ENCODE assay signal across 8 cellular contexts in the genomic region with DNA sequence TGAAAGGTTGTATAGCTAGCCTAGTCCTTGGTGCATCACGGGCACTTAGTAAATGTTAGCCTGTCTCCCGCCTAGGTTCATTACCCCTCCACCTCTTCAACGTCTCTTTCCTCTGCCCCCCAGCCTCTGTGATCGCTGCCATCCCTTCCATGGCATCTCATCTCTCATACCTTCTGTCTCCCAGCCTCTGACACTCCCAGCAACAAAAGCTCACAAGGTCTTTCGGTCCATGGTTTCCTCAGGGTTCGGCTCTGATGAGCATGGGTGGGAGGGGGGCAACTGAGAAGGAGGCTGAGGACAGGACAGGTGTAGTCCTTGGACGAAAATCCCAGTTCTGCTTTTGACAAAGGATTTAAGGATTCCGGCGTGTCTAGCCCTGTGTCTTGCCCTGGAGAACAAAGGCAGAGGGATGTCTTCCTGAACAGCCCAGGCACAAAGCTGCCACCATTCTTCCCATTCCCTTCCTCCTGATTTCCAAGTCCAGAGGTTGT. TPM values are rescaled to one million over a fixed set of nuclear protein-coding genes. Genes with fewer than 3 reads are reported as not detected.
A peak's percentile ranks its signal among the peaks of the same experiment; 100 is the strongest.
DNase-seq lines count a peak whose midpoint lies in the region; ATAC-seq and TF ChIP-seq lines count a peak whose summit lies in the region.

No MANE protein-coding gene starts in this region.

- BruUV-seq in MCF 10A (replicated peaks; lab: Mats Ljungman, UMichigan): no TSS peak

- POLR2A ChIA-PET in MCF 10A (lab: Yijun Ruan, JAX): interaction anchor here (0.8 to 5.4 kb wide), 23 partner anchors 8 to 642 kb away, joined by 3 to 49 read pairs (median 7); a partner anchor contains a TSS
- POLR2A ChIA-PET in naive thymus-derived CD8-positive, alpha-beta T cell (lab: Charles Lee): interaction anchor here (0.6 to 37.3 kb wide), 18 partner anchors 8 to 1140 kb away, joined by 3 to 2269 read pairs (median 6); a partner anchor contains a TSS

- H3K9me3 Mint-ChIP-seq in MCF 10A (ENCODE audit: unreplicated experiment): no peaks in the 10 kb centered on the region
- H3K9me3 Mint-ChIP-seq in naive thymus-derived CD8-positive, alpha-beta T cell: no peaks in the 10 kb centered on the region

- H3K27ac ChIP-seq in left ventricle myocardium inferior (replicated peaks) (peak overlapping the region; percentile 92), urinary bladder (ENCODE audit: low read depth) (peak overlapping the region; percentile 83), foreskin keratinocyte (no peak overlapping the region)

- H3K27ac Mint-ChIP-seq in MCF 10A (ENCODE audit: low read depth, unreplicated experiment): peak overlapping the region; percentile 86
- H3K27ac Mint-ChIP-seq in naive thymus-derived CD8-positive, alpha-beta T cell: peak overlapping the region; percentile 73 to 98 (median 95)

- H3K4me1 ChIP-seq in left ventricle myocardium inferior: peaks cover 58% of the 10 kb centered on the region
- peaks cover 3% of the 10 kb centered on the region for H3K4me1 ChIP-seq in urinary bladder (ENCODE audit: insufficient read depth)
- peaks cover 17% of the 10 kb centered on the region for H3K4me1 ChIP-seq in foreskin keratinocyte

- H3K4me1 Mint-ChIP-seq in MCF 10A (ENCODE audit: insufficient read depth, unreplicated experiment): peaks cover 35% of the 10 kb centered on the region
- H3K4me1 Mint-ChIP-seq in naive thymus-derived CD8-positive, alpha-beta T cell: peaks cover 50 to 92% (median 89%) of the 10 kb centered on the region in 4 donors

- DNase-seq in left ventricle myocardium inferior: no peak
- DNase-seq in cardiac septum (ENCODE audit: low spot score): no peak
- DNase-seq in MCF 10A (ENCODE audit: unreplicated experiment): no peak
- peak in 3 of 10 donors; percentile 16 to 64 (median 19) for DNase-seq in naive thymus-derived CD8-positive, alpha-beta T cell
- DNase-seq in foreskin keratinocyte: no peak
- DNase-seq in NCI-H526 (lab: John Stamatoyannopoulos, UW): no peak
- DNase-seq in NCI-H187 treated with DMSO at 0.1 percent for 48 hours (lab: John Stamatoyannopoulos, UW): no peak

- no peak overlapping the region for H3K4me3 Mint-ChIP-seq in MCF 10A (ENCODE audit: unreplicated experiment)
- H3K4me3 Mint-ChIP-seq in naive thymus-derived CD8-positive, alpha-beta T cell: peak overlapping the region; percentile 6 to 77 (median 60)

- no peaks in the 10 kb centered on the region for H3K27me3 Mint-ChIP-seq in MCF 10A (ENCODE audit: insufficient read depth, unreplicated experiment)
- no peaks in the 10 kb centered on the region for H3K27me3 Mint-ChIP-seq in naive thymus-derived CD8-positive, alpha-beta T cell

- TF ChIP-seq CTCF in left ventricle myocardium inferior (IDR thresholded peaks at IDR 0.05; ENCODE audit: borderline replicate concordance): no peak
- TF ChIP-seq CTCF in MCF 10A (IDR thresholded peaks at IDR 0.05; ENCODE audit: unreplicated experiment): no peak
- no peak for TF ChIP-seq CTCF in foreskin keratinocyte (conservative IDR thresholded peaks at IDR 0.05)

- CTCF ChIA-PET in MCF 10A (lab: Yijun Ruan, JAX): interaction anchor here (1.0 to 3.3 kb wide), 9 partner anchors 11 to 141 kb away, joined by 3 to 39 read pairs (median 7); no protein-coding TSS in a partner anchor

- no peaks in the 10 kb centered on the region for H3K36me3 Mint-ChIP-seq in MCF 10A (ENCODE audit: insufficient read depth, unreplicated experiment)
- H3K36me3 Mint-ChIP-seq in naive thymus-derived CD8-positive, alpha-beta T cell: peaks cover 0 to 22% (median 0%) of the 10 kb centered on the region in 3 donors

- no peaks in the 10 kb centered on the region for H3K9me3 ChIP-seq in left ventricle myocardium inferior (replicated peaks)

- no peak for ATAC-seq in naive thymus-derived CD8-positive, alpha-beta T cell
- ATAC-seq in foreskin keratinocyte: no peak

- H3K36me3 ChIP-seq in left ventricle myocardium inferior (no peaks in the 10 kb centered on the region), urinary bladder (ENCODE audit: insufficient read depth) (no peaks in the 10 kb centered on the region)

- intact Hi-C loops in left ventricle myocardium inferior (cut with micrococcal nuclease): no loop called here
- intact Hi-C loops in cardiac septum (cut with DNase I): no loop called here
- intact Hi-C loops in MCF 10A (cut with micrococcal nuclease): no loop called here

- 86% methylated on average over 9 of the region's 9 CpGs for WGBS in urinary bladder

- H3K27me3 ChIP-seq in left ventricle myocardium inferior (ENCODE audit: low read depth): no peaks in the 10 kb centered on the region
- H3K27me3 ChIP-seq in foreskin keratinocyte: peaks cover 15% of the 10 kb centered on the region

- no peak overlapping the region for H3K4me3 ChIP-seq in left ventricle myocardium inferior
- H3K4me3 ChIP-seq in urinary bladder (ENCODE audit: low read depth, low read length): no peak overlapping the region

RNA-seq across cellular contexts. Expression of a gene that starts 16.7 kb away (rescaled TPM):
- total RNA-seq in left ventricle myocardium inferior: not detected
- total RNA-seq in cardiac septum: 0.32 TPM
- total RNA-seq in MCF 10A (2022): not detected in 2 replicates
- 100 to 1,000 TPM; 571 to 574 TPM for total RNA-seq in naive thymus-derived CD8-positive, alpha-beta T cell
- polyA plus RNA-seq in naive thymus-derived CD8-positive, alpha-beta T cell: 1,000 to 10,000 TPM in 2 of 3 donors, 100 to 1,000 TPM in 1; 897 to 2,008 (median 1,531) TPM
- 0.58 TPM for total RNA-seq in urinary bladder
- polyA plus RNA-seq in urinary bladder: 0.39 TPM
- total RNA-seq in foreskin keratinocyte: not detected in 2 replicates
- not detected in 2 replicates for polyA plus RNA-seq in foreskin keratinocyte

RNA-seq across cellular contexts. Expression of a gene that starts 47.1 kb away (rescaled TPM):
- total RNA-seq in left ventricle myocardium inferior: not detected
- not detected for total RNA-seq in cardiac septum
- 387 and 522 TPM in 2 replicates for total RNA-seq in MCF 10A (2022)
- not detected for total RNA-seq in naive thymus-derived CD8-positive, alpha-beta T cell
- not detected for polyA plus RNA-seq in naive thymus-derived CD8-positive, alpha-beta T cell
- 5.4 TPM for total RNA-seq in urinary bladder
- 5.0 TPM for polyA plus RNA-seq in urinary bladder
- total RNA-seq in foreskin keratinocyte: 285 and 352 TPM in 2 replicates
- 271 and 305 TPM in 2 replicates for polyA plus RNA-seq in foreskin keratinocyte

Comparison
In these comparisons a context has a peak if more than half of its experiments do, and no peak if none do; other contexts are left out.
1. RNA of a gene that starts 16.7 kb away (total RNA-seq): 571 to 574 TPM in naive thymus-derived CD8-positive, alpha-beta T cell; 0.58 TPM in urinary bladder (single experiment), 0.32 TPM in cardiac septum (single experiment), not detected in MCF 10A, not detected in left ventricle myocardium inferior (single experiment) and not detected in foreskin keratinocyte; every median in the first group is over 100 times any median in the second.
2. RNA of a gene that starts 47.1 kb away (total RNA-seq): 387 to 522 TPM in MCF 10A and 285 to 352 TPM in foreskin keratinocyte; 5.4 TPM in urinary bladder (single experiment), not detected in naive thymus-derived CD8-positive, alpha-beta T cell, not detected in left ventricle myocardium inferior (single experiment) and not detected in cardiac septum (single experiment); every median in the first group is over 10 times any median in the second.